11 cellular contexts compared by ENCODE assay signal in the genomic region with DNA sequence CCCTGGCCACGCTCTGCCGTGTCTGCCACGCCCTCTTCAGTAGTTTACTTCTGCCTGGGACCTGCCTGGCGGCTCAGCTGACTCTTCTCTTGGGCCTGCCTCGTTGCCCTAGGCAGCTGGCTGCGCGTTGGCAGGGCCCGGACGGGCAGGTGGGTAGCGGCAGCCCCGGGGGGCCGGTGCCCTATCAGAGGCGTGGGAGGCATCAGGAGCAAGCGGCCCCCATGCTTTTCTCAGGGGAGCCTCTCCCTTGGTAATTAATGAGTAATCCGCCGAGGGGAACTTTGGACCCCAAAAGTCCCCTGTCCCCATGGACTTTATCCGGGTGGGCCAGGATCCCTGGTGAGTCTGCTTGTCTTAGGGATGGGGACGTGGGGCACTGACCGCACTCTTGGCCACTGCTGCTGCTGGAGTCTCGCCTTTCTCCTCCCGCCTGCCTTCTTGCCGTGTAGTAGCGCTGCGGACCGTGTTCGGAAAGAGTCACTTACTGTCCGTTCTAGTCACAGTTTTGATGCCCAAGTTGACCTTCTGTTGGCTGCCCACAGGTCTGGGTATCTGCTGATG. TPM values are rescaled to one million over a fixed set of nuclear protein-coding genes. Genes with fewer than 3 reads are reported as not detected.
DNase-seq lines count a peak whose midpoint lies in the region; ATAC-seq, FAIRE-seq and TF ChIP-seq lines count a peak whose summit lies in the region.
"Had no signal": no experiment of that assay in that cellular context is flagged by ENCODE, and none has a peak within 500 bp of the region (broad histone marks: within the 10 kb centered on the region; RNA-seq: fewer than 3 reads in every experiment).

No MANE protein-coding gene starts in this region.

- peak overlapping the region; percentile 68 for H2BK5ac ChIP-seq in H1 (ENCODE audit: low read depth, low read length)

- no peak overlapping the region for H2AFZ ChIP-seq in H1 (ENCODE audit: low read length)
- no peak overlapping the region for H2AFZ ChIP-seq in MM.1S (ENCODE audit: low read length)

- H3K4me1 ChIP-seq in right atrium auricular region: peaks cover 0 to 95% of the 10 kb centered on the region in 2 donors
- H3K4me1 ChIP-seq in H1 (replicated peaks in 1 of 4; ENCODE audit: control insufficient read depth in 3 of 4, insufficient read depth in 4 of 4, low read length in 3 of 4): peaks cover 16 to 48% (median 41%) of the 10 kb centered on the region in 4 experiments
- peaks cover 64% of the 10 kb centered on the region for H3K4me1 ChIP-seq in mucosa of descending colon (ENCODE audit: low read depth)
- H3K4me1 ChIP-seq in upper lobe of right lung: peaks cover 89% of the 10 kb centered on the region
- H3K4me1 ChIP-seq in MM.1S (ENCODE audit: low read length): peaks cover 9% of the 10 kb centered on the region; the same call in 1 of the 2 replicates

- 88% methylated on average over 26 of the region's 27 CpGs; no CpG with 5 or more reads in 1 of the 2 experiments for WGBS in H1 (ENCODE audit: extremely low coverage in 1 of 2, insufficient coverage in 1 of 2, insufficient read length in 1 of 2, insufficient replicate concordance in 2 of 2, low coverage in 1 of 2, low lambda C conversion rate in 2 of 2, missing lambda C conversion rate in 1 of 2), 2 experiments

- TF ChIP-seq CTCF in right atrium auricular region (IDR thresholded peaks at IDR 0.05): no peak
- TF ChIP-seq CTCF in H1 (IDR thresholded peaks at IDR 0.05; ENCODE audit: control extremely low read depth in 1 of 3, insufficient read depth in 1 of 3, low read depth in 1 of 3, low read length in 3 of 3): no peak
- no peak for TF ChIP-seq CTCF in mucosa of descending colon (IDR thresholded peaks at IDR 0.05)
- no peak for TF ChIP-seq CTCF in upper lobe of right lung (IDR thresholded peaks at IDR 0.05)
- TF ChIP-seq CTCF in MM.1S (IDR thresholded peaks at IDR 0.05; ENCODE audit: low read length): no peak

- H3K18ac ChIP-seq in H1 (ENCODE audit: extremely low read depth, low read length): peak overlapping the region; percentile 81

- no peak for TF ChIP-seq RAD21 in H1 (IDR thresholded peaks at IDR 0.05 in 1 of 2, conservative IDR thresholded peaks at IDR 0.05 in 1 of 2; ENCODE audit: low read depth in 2 of 2, low read length in 2 of 2)

- peak overlapping the region; percentile 84; the same call in 1 of the 2 replicates for H2BK12ac ChIP-seq in H1 (ENCODE audit: low read depth, low read length)

- H4K8ac ChIP-seq in H1 (ENCODE audit: extremely low read depth, insufficient read depth, low read length): no peak overlapping the region

- no peak overlapping the region for H3K23ac ChIP-seq in H1 (ENCODE audit: insufficient read length)

- no peak overlapping the region; the same call in 1 of the 2 replicates for H2BK20ac ChIP-seq in H1 (ENCODE audit: low read length)

- no peak for TF ChIP-seq EP300 in H1 (IDR thresholded peaks at IDR 0.05; ENCODE audit: borderline replicate concordance in 1 of 2, low read depth in 2 of 2, low read length in 2 of 2)

- H3K9ac ChIP-seq in H1 (replicated peaks in 1 of 4; ENCODE audit: extremely low read depth in 1 of 4, low read depth in 3 of 4, low read length in 3 of 4) (no peak overlapping the region), MM.1S (ENCODE audit: low read length) (no peak overlapping the region)

- H4K20me1 ChIP-seq in H1 (replicated peaks in 1 of 2; ENCODE audit: control insufficient read depth in 1 of 2, insufficient read depth in 2 of 2, low read length in 2 of 2): peaks cover 7 to 30% of the 10 kb centered on the region in 2 experiments
- no peaks in the 10 kb centered on the region for H4K20me1 ChIP-seq in MM.1S (ENCODE audit: insufficient read depth, low read length)

- H3K9me3 ChIP-seq in right atrium auricular region: peaks cover 0 to 7% of the 10 kb centered on the region in 2 donors
- H3K9me3 ChIP-seq in H1 (ENCODE audit: insufficient read depth in 2 of 2, low read depth in 1 of 2, low read length in 1 of 2): 0 out of 4 replicates have a peak, but pooled peaks cover 0 to 4% of the 10 kb centered on the region in 2 experiments
- H3K9me3 ChIP-seq in mucosa of descending colon: peaks cover 3% of the 10 kb centered on the region
- no peaks in the 10 kb centered on the region for H3K9me3 ChIP-seq in upper lobe of right lung
- H3K9me3 ChIP-seq in MM.1S (replicated peaks; ENCODE audit: insufficient read depth, low read length): 0 out of 2 replicates have a peak, but pooled peaks cover 3% of the 10 kb centered on the region

- H4K91ac ChIP-seq in H1 (replicated peaks; ENCODE audit: insufficient read length, low read length): peak overlapping the region; percentile 8

- H3K27me3 ChIP-seq in right atrium auricular region (no peaks in the 10 kb centered on the region), H1 (replicated peaks in 1 of 4; ENCODE audit: control insufficient read depth in 3 of 4, extremely low read depth in 1 of 4, insufficient read depth in 3 of 4, low read length in 3 of 4) (no peaks in the 10 kb centered on the region), upper lobe of right lung (no peaks in the 10 kb centered on the region), MM.1S (replicated peaks; ENCODE audit: insufficient read depth, low read length) (no peaks in the 10 kb centered on the region)
- H3K27me3 ChIP-seq: MG63 had no signal

- POLR2A ChIA-PET in H1 (lab: Charles Lee; ENCODE audit: partially characterized antibody): interaction anchor here (1.1 to 1.6 kb wide), 4 partner anchors 8 to 65 kb away, joined by 3 to 8 read pairs (median 4); no protein-coding TSS in a partner anchor

- H2BK120ac ChIP-seq in H1 (replicated peaks; ENCODE audit: low read depth, low read length): no peak overlapping the region

- 0 out of 2 replicates have a peak, but pooled peaks cover 3% of the 10 kb centered on the region for H3K23me2 ChIP-seq in H1 (ENCODE audit: low read depth, low read length)

- H3K79me2 ChIP-seq in H1 (ENCODE audit: control insufficient read depth in 1 of 2, insufficient read depth in 2 of 2, low read length in 2 of 2) (peaks cover 55 to 92% of the 10 kb centered on the region in 2 experiments), MM.1S (ENCODE audit: low read length) (peaks cover 71% of the 10 kb centered on the region)

- H3K14ac ChIP-seq in H1 (ENCODE audit: insufficient read length): no peak overlapping the region

- 0 out of 2 replicates have a peak overlapping the region, but pooled peaks have one; percentile 61 for H2BK15ac ChIP-seq in H1 (ENCODE audit: low read length)

- peak overlapping the region; percentile 97 for H2AK5ac ChIP-seq in H1 (ENCODE audit: low read depth, low read length)

- DNase-seq in right atrium auricular region (ENCODE audit: low spot score): no peak
- no peak for DNase-seq in left ventricle myocardium superior
- no peak for DNase-seq in H1 (ENCODE audit: low read depth in 1 of 2, low spot score in 2 of 2)
- peak in 1 of 3 donors; percentile 55 for DNase-seq in mucosa of descending colon
- DNase-seq in upper lobe of right lung: peak; percentile 70
- no peak for DNase-seq in MM.1S
- DNase-seq in NCI-H146 treated with DMSO at 0.1 percent for 48 hours (lab: John Stamatoyannopoulos, UW; ENCODE audit: unreplicated experiment): no peak
- DNase-seq in cortex of kidney (lab: John Stamatoyannopoulos, UW): no peak
- DNase-seq: DMS79, MG63, NCI-H2107 had no signal

- no peak for ATAC-seq in left ventricle myocardium superior
- peak; percentile 60 for ATAC-seq in mucosa of descending colon
- ATAC-seq in upper lobe of right lung: peak; percentile 3

- H3F3A ChIP-seq in MM.1S (ENCODE audit: insufficient read depth, low read length): peaks cover 9% of the 10 kb centered on the region; the same call in 1 of the 2 replicates

- H3K79me1 ChIP-seq in H1 (ENCODE audit: low read depth, low read length): peaks cover 34% of the 10 kb centered on the region

- no peak for FAIRE-seq in H1 (lab: Jason Lieb, UNC)

- no peak overlapping the region for H3K4me3 ChIP-seq in right atrium auricular region
- no peak overlapping the region for H3K4me3 ChIP-seq in H1 (ENCODE audit: extremely low read depth in 1 of 4, insufficient read depth in 2 of 4, low read depth in 3 of 4, low read length in 4 of 4)
- no peak overlapping the region for H3K4me3 ChIP-seq in mucosa of descending colon
- H3K4me3 ChIP-seq in upper lobe of right lung: no peak overlapping the region
- H3K4me3 ChIP-seq in MM.1S (ENCODE audit: low read length): no peak overlapping the region
- H3K4me3 ChIP-seq: MG63 had no signal

- H3K4me2 ChIP-seq in H1 (ENCODE audit: insufficient read depth in 1 of 2, low read depth in 2 of 2, low read length in 2 of 2): no peak overlapping the region
- H3K4me2 ChIP-seq in MM.1S (ENCODE audit: low read depth, low read length): no peak overlapping the region

- CTCF ChIA-PET in H1 (lab: Charles Lee; ENCODE audit: partially characterized antibody): interaction anchor here (1.3 to 1.9 kb wide), 3 partner anchors 10 to 56 kb away, joined by 3 to 6 read pairs (median 4); partner anchors contain the start of gene FAAP20

- intact Hi-C loops in left ventricle myocardium superior (cut with micrococcal nuclease): no loop called here
- intact Hi-C loops in mucosa of descending colon (cut with DNase I, micrococcal nuclease): no loop called here
- intact Hi-C loops in upper lobe of right lung (cut with DNase I): no loop called here

- no peak for TF ChIP-seq POLR2A in H1 (IDR thresholded peaks at IDR 0.05; ENCODE audit: control extremely low read depth in 1 of 2, low read depth in 2 of 2, low read length in 2 of 2)

- no peaks in the 10 kb centered on the region for H3K36me3 ChIP-seq in right atrium auricular region
- no peaks in the 10 kb centered on the region for H3K36me3 ChIP-seq in H1 (ENCODE audit: control insufficient read depth in 2 of 4, insufficient read depth in 4 of 4, low read length in 3 of 4)
- H3K36me3 ChIP-seq in mucosa of descending colon (ENCODE audit: low read depth): no peaks in the 10 kb centered on the region
- H3K36me3 ChIP-seq in upper lobe of right lung: no peaks in the 10 kb centered on the region
- no peaks in the 10 kb centered on the region for H3K36me3 ChIP-seq in MM.1S (replicated peaks; ENCODE audit: insufficient read depth, low read length)

- peak overlapping the region; percentile 75 for H3K4ac ChIP-seq in H1 (replicated peaks; ENCODE audit: insufficient read length, low read depth, low read length)

- no peaks in the 10 kb centered on the region for H3K9me2 ChIP-seq in MM.1S (replicated peaks; ENCODE audit: insufficient read depth, low read length)

- H3K27ac ChIP-seq in right atrium auricular region: peak overlapping the region; percentile 49 to 77
- H3K27ac ChIP-seq in H1 (ENCODE audit: low read depth, low read length): no peak overlapping the region
- H3K27ac ChIP-seq in upper lobe of right lung: no peak overlapping the region
- no peak overlapping the region for H3K27ac ChIP-seq in MM.1S (ENCODE audit: low read length)

- H3K56ac ChIP-seq in H1 (replicated peaks; ENCODE audit: insufficient read length, low read depth, low read length): no peak overlapping the region

- no peak overlapping the region for H4K5ac ChIP-seq in H1 (ENCODE audit: insufficient read length, low read depth, low read length)

RNA-seq across cellular contexts. Expression of gene SKI, which starts 22.7 kb away (rescaled TPM):
- total RNA-seq in right atrium auricular region (10 to 100 TPM; 36.7 to 57.2 TPM), left ventricle myocardium superior (35.3 TPM), mucosa of descending colon (10 to 100 TPM; 26.8 to 86.6 (median 29.0) TPM), upper lobe of right lung (89.6 TPM)
- 80.2 and 87.6 TPM in 2 replicates for total RNA-seq in H1 (2021; fragmentation: NEBNext Ultra II Directional; extraction: Animal tissue kit (Norgen Biotek cat#: 25700))
- polyA plus RNA-seq in H1 (2011; rRNA removed): 8.3 and 14.5 TPM in 2 replicates
- polyA plus RNA-seq in H1 (2011; cell fraction: cytosol; rRNA removed): 8.6 TPM
- polyA plus RNA-seq in H1 (2011; cell fraction: nucleus; rRNA removed): 19.2 TPM
- 24.8 to 35.9 TPM (median 32.3 TPM) in 4 replicates for polyA plus RNA-seq in H1 (2012, experiment 1 of 2)
- polyA plus RNA-seq in H1 (2012, experiment 2 of 2): 36.5 TPM
- polyA plus RNA-seq in H1 (2013, experiment 1 of 2): 40.2 TPM
- 39.7 TPM for polyA plus RNA-seq in H1 (2013, experiment 2 of 2)
- 6.3 and 7.3 TPM in 2 replicates for polyA minus RNA-seq in H1 (2011; rRNA and poly(A)+ RNA removed)
- 30.0 TPM for polyA minus RNA-seq in H1 (2011; cell fraction: cytosol; rRNA and poly(A)+ RNA removed)
- polyA minus RNA-seq in H1 (2011; cell fraction: nucleus; rRNA and poly(A)+ RNA removed): 27.1 TPM

RNA-seq across cellular contexts. Expression of gene FAAP20, which starts 56.2 kb away (rescaled TPM):
- total RNA-seq in right atrium auricular region: 10 to 100 TPM; 18.5 to 24.3 TPM
- 38.4 TPM for total RNA-seq in left ventricle myocardium superior
- total RNA-seq in H1 (2021; fragmentation: NEBNext Ultra II Directional; extraction: Animal tissue kit (Norgen Biotek cat#: 25700)): 99.8 and 103 TPM in 2 replicates
- 58.4 and 106 TPM in 2 replicates for polyA plus RNA-seq in H1 (2011; rRNA removed)
- polyA plus RNA-seq in H1 (2011; cell fraction: cytosol; rRNA removed): 49.4 TPM
- 69.8 TPM for polyA plus RNA-seq in H1 (2011; cell fraction: nucleus; rRNA removed)
- polyA plus RNA-seq in H1 (2012, experiment 1 of 2): 51.1 to 69.6 TPM (median 60.7 TPM) in 4 replicates
- 65.5 TPM for polyA plus RNA-seq in H1 (2012, experiment 2 of 2)
- polyA plus RNA-seq in H1 (2013, experiment 1 of 2): 95.7 TPM
- polyA plus RNA-seq in H1 (2013, experiment 2 of 2): 90.2 TPM
- polyA minus RNA-seq in H1 (2011; rRNA and poly(A)+ RNA removed): 5.5 and 6.4 TPM in 2 replicates
- polyA minus RNA-seq in H1 (2011; cell fraction: cytosol; rRNA and poly(A)+ RNA removed): 32.8 TPM
- polyA minus RNA-seq in H1 (2011; cell fraction: nucleus; rRNA and poly(A)+ RNA removed): 18.1 TPM
- total RNA-seq in mucosa of descending colon: 10 to 100 TPM; 23.4 to 42.6 (median 32.0) TPM
- 55.3 TPM for total RNA-seq in upper lobe of right lung

Comparison
In these comparisons a context has a peak if more than half of its experiments do, and no peak if none do; other contexts are left out.
1. H3K27ac ChIP-seq: peak in right atrium auricular region (2 of 2); none in H1 (single experiment), upper lobe of right lung (single experiment) and MM.1S (single experiment).